In the genomic region with DNA sequence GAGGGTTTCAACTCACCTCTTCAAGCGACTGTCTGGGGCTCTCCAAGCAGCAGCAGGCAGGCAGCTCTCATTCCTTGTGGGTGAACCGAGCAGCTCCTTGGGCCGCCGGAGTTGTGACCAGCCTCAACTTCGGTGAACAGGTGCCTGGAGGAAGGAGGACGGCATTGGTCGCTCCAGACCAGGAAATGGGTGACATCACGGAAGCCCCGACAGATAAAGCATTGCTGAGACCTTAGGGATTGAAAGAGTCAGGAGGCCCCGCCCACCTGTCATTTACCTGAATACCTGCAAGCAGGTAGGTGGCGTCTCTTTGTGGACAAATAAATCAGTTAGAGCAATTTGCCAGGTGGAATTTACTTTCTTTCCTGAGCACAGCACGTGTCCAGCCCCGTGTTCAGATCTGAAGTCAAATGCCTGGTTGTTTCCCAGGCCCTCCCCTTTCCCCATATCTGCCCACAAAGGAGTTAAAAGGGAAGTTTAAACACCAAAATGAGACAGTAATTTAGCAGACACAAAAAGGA, we compare ENCODE assay signal across 8 cellular contexts. TPM values are rescaled to one million over a fixed set of nuclear protein-coding genes. Genes with fewer than 3 reads are reported as not detected.
DNase-seq lines count a peak whose midpoint lies in the region; TF ChIP-seq lines count a peak whose summit lies in the region.

A gene (minus strand): TSS at position 115 of the 521 bp plus-strand sequence. CDS start 17,484 bp downstream, outside the sequence.

- intact Hi-C loops in mammary epithelial cell (cut with micrococcal nuclease) (no loop called here), ascending aorta (cut with DNase I) (no loop called here)

- peaks cover 5 to 12% (median 12%) of the 10 kb centered on the region in 3 donors for H3K4me1 Mint-ChIP-seq in CD8-positive, alpha-beta memory T cell

- H3K27ac ChIP-seq in CD8-positive, alpha-beta memory T cell (ENCODE audit: low read depth, low read length), result no peak within 1 kb of the TSS
- H3K27ac ChIP-seq in mammary epithelial cell (ENCODE audit: insufficient read depth, low read depth, low read length), result peak within 1 kb of the TSS; percentile 71
- no peak within 1 kb of the TSS for H3K27ac ChIP-seq in ascending aorta

- H3K79me2 ChIP-seq in mammary epithelial cell (ENCODE audit: insufficient read depth, low read length), result no peaks in the 10 kb centered on the region

- no peaks in the 10 kb centered on the region for H3K36me3 Mint-ChIP-seq in CD8-positive, alpha-beta memory T cell

- no peak for DNase-seq in CD8-positive, alpha-beta memory T cell
- no peak for DNase-seq in MG63
- DNase-seq in mammary epithelial cell, result no peak
- no peak for DNase-seq in mesenteric fat pad (ENCODE audit: low spot score)
- no peak for DNase-seq in UCSD-AML1 (lab: John Stamatoyannopoulos, UW; ENCODE audit: unreplicated experiment)
- DNase-seq in ascending aorta (ENCODE audit: low spot score in 2 of 2), result no peak
- no peak for DNase-seq in activated effector memory CD4-positive, alpha-beta T cell treated with Interleukin-2 at 50 U/mL for 16 hours
- DNase-seq in GM19238 (ENCODE audit: insufficient read length, low spot score), result no peak

- peak within 1 kb of the TSS; percentile 75 for H3K4me2 ChIP-seq in mammary epithelial cell (ENCODE audit: insufficient read depth, low read depth, low read length)

- BruUV-seq in mammary epithelial cell (replicated peaks; lab: Mats Ljungman, UMichigan), result no TSS peak

- H2AFZ ChIP-seq in mammary epithelial cell (ENCODE audit: low read depth, low read length), result peak within 1 kb of the TSS; percentile 84

- peak within 1 kb of the TSS in 4 of 7 donors; percentile 4 to 71 (median 14) for H3K4me3 Mint-ChIP-seq in CD8-positive, alpha-beta memory T cell

- H3K9ac ChIP-seq in mammary epithelial cell (ENCODE audit: insufficient read depth, low read length), result peak within 1 kb of the TSS; percentile 60

- no peaks in the 10 kb centered on the region for H3K27me3 ChIP-seq in CD8-positive, alpha-beta memory T cell (ENCODE audit: insufficient read depth, low read length, poor library complexity, severe bottlenecking)
- H3K27me3 ChIP-seq in MG63 (no peaks in the 10 kb centered on the region), mammary epithelial cell (ENCODE audit: insufficient read depth, low read length) (no peaks in the 10 kb centered on the region), ascending aorta (no peaks in the 10 kb centered on the region)

- dilution Hi-C loops in mammary epithelial cell (cut with HindIII; ENCODE audit: low sequenced_read_pairs), result loop anchor here (5.0 kb wide), 2 partner anchors 49 to 89 kb away; no protein-coding TSS in a partner anchor

- TF ChIP-seq CTCF in mammary epithelial cell (conservative IDR thresholded peaks at IDR 0.05 in 1 of 2, IDR thresholded peaks at IDR 0.05 in 1 of 2; ENCODE audit: extremely low read depth in 1 of 2, insufficient read depth in 1 of 2, low read depth in 1 of 2, low read length in 2 of 2), result peak; percentile 31 to 51
- no peak for TF ChIP-seq CTCF in ascending aorta (IDR thresholded peaks at IDR 0.05)

- peaks cover 15 to 53% of the 10 kb centered on the region in 2 donors for H3K27me3 Mint-ChIP-seq in CD8-positive, alpha-beta memory T cell

- no peaks in the 10 kb centered on the region for H3K4me1 ChIP-seq in CD8-positive, alpha-beta memory T cell (ENCODE audit: insufficient read depth, low read length)
- peaks cover 41% of the 10 kb centered on the region for H3K4me1 ChIP-seq in mammary epithelial cell (ENCODE audit: insufficient read depth, low read length)
- H3K4me1 ChIP-seq in ascending aorta, result no peaks in the 10 kb centered on the region

- in situ Hi-C loops in mammary epithelial cell (cut with MboI; ENCODE audit: low sequenced_read_pairs in 2 of 2), result loop anchor here in 1 of 2 donors (25.0 kb wide), 2 partner anchors 104 to 646 kb away; a partner anchor contains a TSS

- no peak within 1 kb of the TSS for H3K4me3 ChIP-seq in CD8-positive, alpha-beta memory T cell (ENCODE audit: low read length)
- H3K4me3 ChIP-seq in MG63 (no peak within 1 kb of the TSS), mammary epithelial cell (replicated peaks in 1 of 3; ENCODE audit: insufficient read depth in 1 of 3, low read depth in 2 of 3, low read length in 3 of 3) (peak within 1 kb of the TSS in 2 of 3 experiments; percentile 21 to 39), ascending aorta (peak within 1 kb of the TSS in 1 of 2 donors; percentile 51)

- POLR2A ChIA-PET in CD8-positive, alpha-beta memory T cell (lab: Charles Lee), result no interaction called here

- peak within 1 kb of the TSS in 1 of 8 donors; percentile 15 for H3K27ac Mint-ChIP-seq in CD8-positive, alpha-beta memory T cell

- WGBS in mammary epithelial cell (ENCODE audit: low coverage, missing lambda C conversion rate), result under 1% methylated on average over 13 of the region's 13 CpGs

- CTCF ChIA-PET in CD8-positive, alpha-beta memory T cell (lab: Charles Lee), result no interaction called here
- CTCF ChIA-PET in mammary epithelial cell (lab: Charles Lee; ENCODE audit: low non-redundant PET), result no interaction called here

- H3K9me3 ChIP-seq in CD8-positive, alpha-beta memory T cell (ENCODE audit: low read length), result no peaks in the 10 kb centered on the region
- H3K9me3 ChIP-seq in MG63, result no peaks in the 10 kb centered on the region
- no peaks in the 10 kb centered on the region for H3K9me3 ChIP-seq in mammary epithelial cell (replicated peaks; ENCODE audit: insufficient read depth, low read length)
- no peaks in the 10 kb centered on the region for H3K9me3 ChIP-seq in ascending aorta

- no peaks in the 10 kb centered on the region for H3K36me3 ChIP-seq in CD8-positive, alpha-beta memory T cell (ENCODE audit: insufficient read depth, low read length)
- no peaks in the 10 kb centered on the region for H3K36me3 ChIP-seq in MG63
- no peaks in the 10 kb centered on the region for H3K36me3 ChIP-seq in mammary epithelial cell (ENCODE audit: insufficient read depth, low read length)
- no peaks in the 10 kb centered on the region for H3K36me3 ChIP-seq in ascending aorta

- H3K9me3 Mint-ChIP-seq in CD8-positive, alpha-beta memory T cell, result peaks cover 0 to 2% (median 0%) of the 10 kb centered on the region in 5 donors

- no peaks in the 10 kb centered on the region for H4K20me1 ChIP-seq in mammary epithelial cell (ENCODE audit: insufficient read depth, low read length)

RNA-seq across cellular contexts. Expression of the gene that starts here (rescaled TPM):
- total RNA-seq in CD8-positive, alpha-beta memory T cell, result not detected
- polyA plus RNA-seq in CD8-positive, alpha-beta memory T cell, result 0.30 TPM
- 7.4 and 16.5 TPM in 2 replicates for total RNA-seq in MG63 (2014; rRNA removed; shearing (Covaris generic); ENCODE audit: low replicate concordance)
- total RNA-seq in mammary epithelial cell (under 1 TPM in 1 of 2 donors, not detected in 1; 0.83 TPM), mesenteric fat pad (20.7 TPM), ascending aorta (4.0 TPM)
- 0.57 TPM for polyA plus RNA-seq in mammary epithelial cell
- polyA minus RNA-seq in mammary epithelial cell, result not detected

Comparison
In these comparisons a context has a peak if more than half of its experiments do, and no peak if none do; other contexts are left out.
1. H3K4me3 ChIP-seq: peak in mammary epithelial cell (2 of 3); none in CD8-positive, alpha-beta memory T cell (single experiment) and MG63 (single experiment).
2. CTCF ChIP-seq: peak in mammary epithelial cell (2 of 2); none in ascending aorta (0 of 3).